10 cellular contexts compared by ENCODE assay signal in genomic region chr9:131697097-131697496, GRCh38. TPM values are rescaled to one million over a fixed set of nuclear protein-coding genes. Genes with fewer than 3 reads are reported as not detected.
DNase-seq lines count a peak whose midpoint lies in the region; ATAC-seq and TF ChIP-seq lines count a peak whose summit lies in the region.
"Had no signal": no experiment of that assay in that cellular context is flagged by ENCODE, and none has a peak within 500 bp of the region (broad histone marks: within the 10 kb centered on the region; RNA-seq: fewer than 3 reads in every experiment).

No MANE protein-coding gene starts in this region.

- no peak for TF ChIP-seq CTCF in body of pancreas (IDR thresholded peaks at IDR 0.05)

- no peaks in the 10 kb centered on the region for H3K36me3 ChIP-seq in H7 (replicated peaks; ENCODE audit: control insufficient read depth, insufficient read depth, low read length)
- H3K36me3 ChIP-seq in body of pancreas (replicated peaks in 1 of 2; ENCODE audit: insufficient read depth in 1 of 2, low read depth in 2 of 2) = no peaks in the 10 kb centered on the region

- H3K4me1 Mint-ChIP-seq in immature natural killer cell = peaks cover 94 to 100% of the 10 kb centered on the region in 2 donors

- ATAC-seq in body of pancreas = peak; percentile 28
- ATAC-seq in GM21390 (IDR thresholded peaks at IDR 0.05; ENCODE audit: unreplicated experiment) = no peak
- no peak for ATAC-seq in HG02981 (IDR thresholded peaks at IDR 0.05; ENCODE audit: unreplicated experiment)
- ATAC-seq: activated naive CD4-positive, alpha-beta T cell treated with anti-CD3 and anti-CD28 coated beads, Interleukin-2, amount 50 U/mL, for 72 hours had no signal

- DNase-seq in H7 = peak; percentile 70
- DNase-seq in body of pancreas = peak in 2 of 4 donors; percentile 39 to 67
- no peak for DNase-seq in immature natural killer cell
- peak; percentile 22 for DNase-seq in skeletal muscle cell (ENCODE audit: low read depth)
- no peak for DNase-seq in T-helper 1 cell
- no peak for DNase-seq in NK-92 treated with Interleukin-12 subunit alpha and Interleukin-12 subunit beta, amount 100 ng/mL, for 24 hours (lab: John Stamatoyannopoulos, UW)
- DNase-seq: SW 1271 had no signal

- no peak overlapping the region for H3K27ac ChIP-seq in body of pancreas

- no peaks in the 10 kb centered on the region for H3K9me3 Mint-ChIP-seq in immature natural killer cell
- H3K9me3 Mint-ChIP-seq: activated naive CD4-positive, alpha-beta T cell treated with anti-CD3 and anti-CD28 coated beads, Interleukin-2, amount 50 U/mL, for 72 hours had no signal

- H3K36me3 Mint-ChIP-seq in immature natural killer cell = no peaks in the 10 kb centered on the region

- no peaks in the 10 kb centered on the region for H3K27me3 ChIP-seq in H7 (ENCODE audit: control insufficient read depth, insufficient read depth, low read length)
- no peaks in the 10 kb centered on the region for H3K27me3 ChIP-seq in body of pancreas

- peak overlapping the region in 4 of 6 donors; percentile 43 to 81 (median 78) for H3K27ac Mint-ChIP-seq in immature natural killer cell
- H3K27ac Mint-ChIP-seq: activated naive CD4-positive, alpha-beta T cell treated with anti-CD3 and anti-CD28 coated beads, Interleukin-2, amount 50 U/mL, for 72 hours had no signal

- H3K27me3 Mint-ChIP-seq in immature natural killer cell (ENCODE audit: low read depth in 3 of 3) = peaks cover 0 to 5% (median 1%) of the 10 kb centered on the region in 3 donors

- TF ChIP-seq POLR2A in body of pancreas (IDR thresholded peaks at IDR 0.05) = no peak

- no peak overlapping the region for H3K4me3 Mint-ChIP-seq in immature natural killer cell

- peaks cover 44% of the 10 kb centered on the region for H3K4me1 ChIP-seq in body of pancreas

- no peak overlapping the region for H3K4me3 ChIP-seq in H7 (ENCODE audit: insufficient read depth, low read depth, low read length)
- H3K4me3 ChIP-seq in body of pancreas = no peak overlapping the region
- H3K4me3 ChIP-seq in skeletal muscle cell (ENCODE audit: low read depth, low read length) = no peak overlapping the region

- intact Hi-C loops in body of pancreas (cut with DNase I) = no loop called here

- 60 to 67% methylated on average over 6 of the region's 6 CpGs for WGBS in body of pancreas, 2 donors

- no peaks in the 10 kb centered on the region for H3K9me3 ChIP-seq in body of pancreas

RNA-seq across cellular contexts. Expression of gene RAPGEF1, which starts 42.8 kb away (rescaled TPM):
- total RNA-seq in H7 (2014; rRNA removed; shearing (Covaris generic)) = 47.1 and 49.6 TPM in 2 replicates
- 10 to 100 TPM; 30.1 to 70.5 TPM for total RNA-seq in body of pancreas
- 10 to 100 TPM in 1 of 3 donors, 1 to 10 TPM in 2; 1.2 to 15.8 (median 7.4) TPM for polyA plus RNA-seq in immature natural killer cell

Comparison
In these comparisons a context has a peak if more than half of its experiments do, and no peak if none do; other contexts are left out.
1. DNase-seq: peak in H7 (single experiment) and skeletal muscle cell (single experiment); none in immature natural killer cell (0 of 3), T-helper 1 cell (0 of 5) and NK-92 treated with Interleukin-12 subunit alpha and Interleukin-12 subunit beta, amount 100 ng/mL, for 24 hours (single experiment).